16 cellular contexts compared by ENCODE assay signal in the genomic region with DNA sequence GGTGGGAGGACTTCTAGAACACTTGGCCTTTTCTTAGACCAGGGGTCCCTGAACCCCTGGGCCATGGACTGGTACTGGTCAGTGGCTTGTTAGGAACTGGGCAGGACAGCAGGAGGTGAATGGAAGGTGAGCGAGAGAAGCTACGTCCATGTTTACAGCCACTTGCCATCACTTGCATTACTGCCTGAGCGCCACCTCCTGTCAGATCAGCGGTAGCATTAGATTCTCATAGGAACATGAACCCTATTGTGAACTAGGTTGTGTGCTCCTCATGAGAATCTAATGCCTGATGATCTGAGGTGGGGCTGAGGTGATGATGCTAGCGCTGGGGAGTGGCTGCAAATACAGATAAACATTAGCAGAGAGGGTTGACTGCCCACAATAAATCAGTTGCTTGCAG.
"Had no signal": no experiment of that assay in that cellular context is flagged by ENCODE, and none has a peak within 500 bp of the region (broad histone marks: within the 10 kb centered on the region; RNA-seq: fewer than 3 reads in every experiment).

No MANE protein-coding gene starts in this region.

- H3K4me3 ChIP-seq: body of pancreas, left ventricle myocardium inferior, mucosa of descending colon, pancreas, sigmoid colon, spleen, thoracic aorta, upper lobe of right lung had no signal

- H3K9me3 ChIP-seq: body of pancreas, left ventricle myocardium inferior, mucosa of descending colon, pancreas, sigmoid colon, spleen, thoracic aorta, upper lobe of right lung had no signal

- H3K4me3 Mint-ChIP-seq: activated CD4-positive, alpha-beta T cell treated with anti-CD3 and anti-CD28 coated beads, Interleukin-2, amount 10 ng/mL, durations not matched to agents 7 days and 5 days; activated naive CD8-positive, alpha-beta T cell treated with anti-CD3 and anti-CD28 coated beads for 36 hours; dendritic cell treated with granulocyte-macrophage colony-stimulating factor and Interleukin-4, amounts not matched to agents 40 ng/mL and 50 ng/mL, for 4 days; naive thymus-derived CD4-positive, alpha-beta T cell had no signal

- DNase-seq: activated CD4-positive, alpha-beta T cell treated with anti-CD3 and anti-CD28 coated beads, Interleukin-2, amount 10 ng/mL, durations not matched to agents 7 days and 5 days; activated CD8-positive, alpha-beta memory T cell treated with anti-CD3 and anti-CD28 coated beads for 24 hours; activated naive CD8-positive, alpha-beta T cell treated with anti-CD3 and anti-CD28 coated beads for 36 hours; amygdala; body of pancreas; effector memory CD4-positive, alpha-beta T cell; foreskin melanocyte; left ventricle myocardium inferior; naive thymus-derived CD4-positive, alpha-beta T cell; pancreas; sigmoid colon; spleen; upper lobe of right lung had no signal

- H3K27ac ChIP-seq: body of pancreas, left ventricle myocardium inferior, pancreas, sigmoid colon, spleen, thoracic aorta, upper lobe of right lung had no signal

- H3K36me3 Mint-ChIP-seq: activated naive CD8-positive, alpha-beta T cell treated with anti-CD3 and anti-CD28 coated beads for 36 hours; naive thymus-derived CD4-positive, alpha-beta T cell had no signal

- H3K27me3 Mint-ChIP-seq: dendritic cell treated with granulocyte-macrophage colony-stimulating factor and Interleukin-4, amounts not matched to agents 40 ng/mL and 50 ng/mL, for 4 days had no signal

- H3K27me3 ChIP-seq: body of pancreas, pancreas, sigmoid colon, spleen, upper lobe of right lung had no signal

- H3K9me3 Mint-ChIP-seq: activated CD4-positive, alpha-beta T cell treated with anti-CD3 and anti-CD28 coated beads, Interleukin-2, amount 10 ng/mL, durations not matched to agents 7 days and 5 days; activated naive CD8-positive, alpha-beta T cell treated with anti-CD3 and anti-CD28 coated beads for 36 hours; dendritic cell treated with granulocyte-macrophage colony-stimulating factor and Interleukin-4, amounts not matched to agents 40 ng/mL and 50 ng/mL, for 4 days had no signal

- H3K27ac Mint-ChIP-seq: activated CD4-positive, alpha-beta T cell treated with anti-CD3 and anti-CD28 coated beads, Interleukin-2, amount 10 ng/mL, durations not matched to agents 7 days and 5 days; activated naive CD8-positive, alpha-beta T cell treated with anti-CD3 and anti-CD28 coated beads for 36 hours; dendritic cell treated with granulocyte-macrophage colony-stimulating factor and Interleukin-4, amounts not matched to agents 40 ng/mL and 50 ng/mL, for 4 days; naive thymus-derived CD4-positive, alpha-beta T cell had no signal

- H3K4me1 ChIP-seq: body of pancreas, left ventricle myocardium inferior, pancreas, sigmoid colon, spleen, upper lobe of right lung had no signal

- H3K36me3 ChIP-seq: left ventricle myocardium inferior, pancreas, sigmoid colon, spleen, thoracic aorta, upper lobe of right lung had no signal

- ATAC-seq: body of pancreas; mucosa of descending colon; naive thymus-derived CD4-positive, alpha-beta T cell; pancreas; upper lobe of right lung had no signal

- H3K4me1 Mint-ChIP-seq: activated CD4-positive, alpha-beta T cell treated with anti-CD3 and anti-CD28 coated beads, Interleukin-2, amount 10 ng/mL, durations not matched to agents 7 days and 5 days; activated naive CD8-positive, alpha-beta T cell treated with anti-CD3 and anti-CD28 coated beads for 36 hours; naive thymus-derived CD4-positive, alpha-beta T cell had no signal
